In the genomic region with DNA sequence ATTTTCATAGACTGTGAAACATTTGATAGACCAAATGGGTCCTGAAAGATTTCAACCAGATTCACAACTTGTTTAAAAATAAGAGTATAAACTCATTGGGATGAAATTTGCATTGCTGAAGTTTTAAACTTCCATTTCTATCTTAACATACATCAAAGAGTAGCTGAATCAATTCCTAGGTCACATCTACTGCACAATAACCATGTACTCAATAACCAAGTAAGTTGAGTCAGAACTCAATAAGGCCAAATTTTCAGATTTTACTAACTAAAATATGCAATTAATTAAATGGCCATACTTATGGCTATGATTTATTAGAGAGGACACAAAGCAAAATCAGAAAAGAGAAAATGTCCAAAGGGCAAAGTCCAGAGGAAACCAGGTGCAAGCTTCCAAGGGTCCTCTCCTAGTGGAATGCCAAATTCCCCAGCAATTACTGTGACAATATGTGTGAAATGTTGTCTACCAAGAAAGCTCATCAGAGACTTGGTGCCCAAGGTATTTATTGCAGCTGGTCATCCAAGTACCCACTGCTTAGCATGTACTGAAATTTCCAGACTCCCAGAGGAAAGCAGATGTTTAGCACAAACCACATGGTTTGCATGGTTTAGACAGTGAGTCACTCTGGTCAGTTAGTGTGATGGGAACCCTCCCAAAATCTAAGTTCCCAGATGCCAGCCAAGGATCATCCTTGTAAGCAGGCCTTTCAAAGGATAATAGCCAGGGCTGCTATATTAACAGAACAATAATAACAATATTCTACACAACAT, we compare ENCODE assay signal across 14 cellular contexts.
DNase-seq lines count a peak whose midpoint lies in the region; ATAC-seq, FAIRE-seq and TF ChIP-seq lines count a peak whose summit lies in the region.
"Had no signal": no experiment of that assay in that cellular context is flagged by ENCODE, and none has a peak within 500 bp of the region (broad histone marks: within the 10 kb centered on the region; RNA-seq: fewer than 3 reads in every experiment).

No MANE protein-coding gene starts in this region.

- TF ChIP-seq RAD21 in A549 (conservative IDR thresholded peaks at IDR 0.05 in 1 of 2, IDR thresholded peaks at IDR 0.05 in 1 of 2), result no peak

- H3K4me2 ChIP-seq in A549, result peak overlapping the region; percentile 44

- TF ChIP-seq CTCF in A549 (IDR thresholded peaks at IDR 0.05), result no peak
- no peak for TF ChIP-seq CTCF in HFFc6 (IDR thresholded peaks at IDR 0.05)
- no peak for TF ChIP-seq CTCF in suprapubic skin (IDR thresholded peaks at IDR 0.05)

- H3K9me3 ChIP-seq in A549 (peaks cover 7% of the 10 kb centered on the region; the same call in 1 of the 3 replicates), suprapubic skin (no peaks in the 10 kb centered on the region)
- H3K9me3 ChIP-seq: tibial nerve had no signal

- POLR2A ChIA-PET in A549 (lab: Yijun Ruan, JAX), result no interaction called here

- no peak overlapping the region for H3K4me3 Mint-ChIP-seq in HFFc6
- H3K4me3 Mint-ChIP-seq: B cell had no signal

- H3K9me3 Mint-ChIP-seq in HFFc6, result no peaks in the 10 kb centered on the region

- TF ChIP-seq POLR2A in A549 (IDR thresholded peaks at IDR 0.05; ENCODE audit: low read length), result no peak
- TF ChIP-seq POLR2A in suprapubic skin (IDR thresholded peaks at IDR 0.05), result no peak

- ATAC-seq in A549, result peak; percentile 69 to 73; a peak in 5 of 6 replicates
- ATAC-seq: activated naive CD4-positive, alpha-beta T cell treated with anti-CD3 and anti-CD28 coated beads, Interleukin-2, amount 50 U/mL, for 72 hours had no signal

- H3K4me3 ChIP-seq in A549, result no peak overlapping the region
- H3K4me3 ChIP-seq in suprapubic skin, result no peak overlapping the region
- H3K4me3 ChIP-seq: skin epidermis, tibial nerve had no signal

- H3K36me3 Mint-ChIP-seq in HFFc6 (ENCODE audit: low read depth), result no peaks in the 10 kb centered on the region
- H3K36me3 Mint-ChIP-seq: activated naive CD4-positive, alpha-beta T cell treated with anti-CD3 and anti-CD28 coated beads, Interleukin-2, amount 50 U/mL, for 72 hours had no signal

- no peaks in the 10 kb centered on the region for H3K36me3 ChIP-seq in suprapubic skin
- H3K36me3 ChIP-seq: tibial nerve had no signal

- no peak for FAIRE-seq in A549 (lab: Jason Lieb, UNC)

- H3K27me3 ChIP-seq in suprapubic skin, result no peaks in the 10 kb centered on the region
- H3K27me3 ChIP-seq: tibial nerve had no signal

- peaks cover 4% of the 10 kb centered on the region; the same call in 1 of the 2 replicates for H3K27me3 Mint-ChIP-seq in HFFc6 (ENCODE audit: insufficient read depth)
- H3K27me3 Mint-ChIP-seq: B cell had no signal

- TF ChIP-seq EP300 in A549 (IDR thresholded peaks at IDR 0.05), result no peak
- no peak for TF ChIP-seq EP300 in suprapubic skin (IDR thresholded peaks at IDR 0.05)

- H3K27ac Mint-ChIP-seq in HFFc6, result no peak overlapping the region; the same call in 1 of the 2 replicates
- H3K27ac Mint-ChIP-seq: activated naive CD4-positive, alpha-beta T cell treated with anti-CD3 and anti-CD28 coated beads, Interleukin-2, amount 50 U/mL, for 72 hours; B cell had no signal

- DNase-seq in A549 (ENCODE audit: low read depth in 1 of 2, low spot score in 1 of 2), result peak in 1 of 2 experiments; percentile 16
- peak; percentile 69 for DNase-seq in HFFc6
- peak; percentile 80 for DNase-seq in amniotic epithelial cell (ENCODE audit: low read depth)
- DNase-seq in glomerular visceral epithelial cell (ENCODE audit: extremely low spot score), result peak; percentile 85
- no peak for DNase-seq in cerebellar nuclear complex (lab: John Stamatoyannopoulos, UW)
- DNase-seq in stimulated activated CD4-positive, alpha-beta T cell treated with anti-CD3 and anti-CD28 coated beads, Interleukin-1b, Interleukin-23, amount 100 ng/mL, for 48 hours, result no peak
- DNase-seq in NCI-H1105 treated with DMSO at 0.1 percent for 48 hours (lab: John Stamatoyannopoulos, UW), result no peak
- no peak for DNase-seq in suprapubic skin (ENCODE audit: low spot score in 2 of 2)
- DNase-seq: effector CD4-positive, alpha-beta T cell; T-helper 9 cell had no signal

- peaks cover 51% of the 10 kb centered on the region for H3K4me1 Mint-ChIP-seq in HFFc6 (ENCODE audit: low read depth)
- H3K4me1 Mint-ChIP-seq: B cell had no signal

- H3K4me1 ChIP-seq in A549, result peaks cover 21% of the 10 kb centered on the region
- H3K4me1 ChIP-seq in suprapubic skin, result no peaks in the 10 kb centered on the region
- H3K4me1 ChIP-seq: tibial nerve had no signal

- H3K27ac ChIP-seq in A549 (peak overlapping the region in 1 of 2 experiments; percentile 50; a peak in 3 of 6 replicates), suprapubic skin (no peak overlapping the region)
- H3K27ac ChIP-seq: tibial nerve had no signal

- CTCF ChIA-PET in A549 (lab: Yijun Ruan, JAX), result interaction anchor here (0.7 kb wide), 1 partner anchor 29 kb away, joined by 3 read pairs; no protein-coding TSS in a partner anchor

TF ChIP-seq in A549, 52 proteins besides CTCF, POLR2A, EP300 and RAD21:
- peak in 1 of 2 experiments; percentile 57; a peak in 1 of 4 replicates for TF ChIP-seq CEBPB (IDR thresholded peaks at IDR 0.05)
- no peak for TF ChIP-seq MYC (IDR thresholded peaks at IDR 0.05; ENCODE audit: borderline replicate concordance, low read length)
- TF ChIP-seq FOSL2 (IDR thresholded peaks at IDR 0.05), result no peak
- TF ChIP-seq FOSL2 (CRISPR knock-in tag; IDR thresholded peaks at IDR 0.05), result peak; percentile 5; the same call in 1 of the 2 replicates
- TF ChIP-seq JUN (IDR thresholded peaks at IDR 0.05), result no peak
- TF ChIP-seq POLR2AphosphoS2 (conservative IDR thresholded peaks at IDR 0.05; ENCODE audit: low read length), result no peak
- TF ChIP-seq, protein P1, sequence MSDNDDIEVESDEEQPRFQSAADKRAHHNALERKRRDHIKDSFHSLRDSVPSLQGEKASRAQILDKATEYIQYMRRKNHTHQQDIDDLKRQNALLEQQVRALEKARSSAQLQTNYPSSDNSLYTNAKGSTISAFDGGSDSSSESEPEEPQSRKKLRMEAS (IDR thresholded peaks at IDR 0.05), result peak; percentile 53; the same call in 1 of the 2 replicates
- TF ChIP-seq BHLHE40 (IDR thresholded peaks at IDR 0.05; ENCODE audit: low read depth, low read length), result no peak
- TF ChIP-seq, protein P2, sequence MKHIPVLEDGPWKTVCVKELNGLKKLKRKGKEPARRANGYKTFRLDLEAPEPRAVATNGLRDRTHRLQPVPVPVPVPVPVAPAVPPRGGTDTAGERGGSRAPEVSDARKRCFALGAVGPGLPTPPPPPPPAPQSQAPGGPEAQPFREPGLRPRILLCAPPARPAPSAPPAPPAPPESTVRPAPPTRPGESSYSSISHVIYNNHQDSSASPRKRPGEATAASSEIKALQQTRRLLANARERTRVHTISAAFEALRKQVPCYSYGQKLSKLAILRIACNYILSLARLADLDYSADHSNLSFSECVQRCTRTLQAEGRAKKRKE (CRISPR knock-in tag; IDR thresholded peaks at IDR 0.05; ENCODE audit: low read depth), result no peak

Comparison
In these comparisons a context has a peak if more than half of its experiments do, and no peak if none do; other contexts are left out.
1. DNase-seq: peak in HFFc6 (single experiment), amniotic epithelial cell (single experiment) and glomerular visceral epithelial cell (single experiment); none in cerebellar nuclear complex (0 of 2), stimulated activated CD4-positive, alpha-beta T cell treated with anti-CD3 and anti-CD28 coated beads, Interleukin-1b, Interleukin-23, amount 100 ng/mL, for 48 hours (single experiment), NCI-H1105 treated with DMSO at 0.1 percent for 48 hours (single experiment) and suprapubic skin (0 of 2).